ENCODE assay signal across 33 cellular contexts in genomic region chr3:55427739-55428138, GRCh38. TPM values are rescaled to one million over a fixed set of nuclear protein-coding genes. Genes with fewer than 3 reads are reported as not detected.
"Had no signal": no experiment of that assay in that cellular context is flagged by ENCODE, and none has a peak within 500 bp of the region (broad histone marks: within the 10 kb centered on the region; RNA-seq: fewer than 3 reads in every experiment).

No MANE protein-coding gene starts in this region.

- H3K27me3 ChIP-seq: brain microvascular endothelial cell, MG63, SJSA1 had no signal

- H3K9ac ChIP-seq: SK-N-SH had no signal

- H3K27ac ChIP-seq: brain microvascular endothelial cell, SJSA1, WERI-Rb-1 had no signal

- H3K4me1 ChIP-seq: SJSA1 had no signal

- H3K4me2 ChIP-seq: SK-N-SH had no signal

- ATAC-seq: activated CD8-positive, alpha-beta T cell treated with anti-CD3 and anti-CD28 coated beads for 36 hours; activated T-cell treated with anti-CD3 and anti-CD28 coated beads, Interleukin-2, amount 50 U/mL, for 72 hours; activated T-helper 17 cell treated with anti-CD3 and anti-CD28 coated beads, Interleukin-2, amount 50 U/mL, for 72 hours had no signal

- H3K36me3 ChIP-seq: brain microvascular endothelial cell, MG63, SJSA1, WERI-Rb-1 had no signal

- DNase-seq: activated CD4-positive, alpha-beta T cell treated with anti-CD3 and anti-CD28 coated beads for 1 hour; activated CD4-positive, alpha-beta T cell treated with anti-CD3 and anti-CD28 coated beads for 48 hours; activated CD4-positive, CD25-positive, alpha-beta regulatory T cell; activated CD8-positive, alpha-beta T cell treated with anti-CD3 and anti-CD28 coated beads for 36 hours; activated effector memory CD4-positive, alpha-beta T cell treated with anti-CD3 and anti-CD28 coated beads, Interleukin-2, amount 50 U/mL, for 16 hours; activated naive CD4-positive, alpha-beta T cell; activated naive CD4-positive, alpha-beta T cell treated with anti-CD3 and anti-CD28 coated beads, Interleukin-2, amount 50 U/mL, for 16 hours; activated naive CD8-positive, alpha-beta T cell treated with anti-CD3 and anti-CD28 coated beads for 36 hours; activated T-cell treated with anti-CD3 and anti-CD28 coated beads, Interleukin-2, amount 50 U/mL, for 1 hour; activated T-cell treated with anti-CD3 and anti-CD28 coated beads, Interleukin-2, amount 50 U/mL, for 72 hours; amniotic stem cell; aorta; brain microvascular endothelial cell; central memory CD4-positive, alpha-beta T cell; Karpas-422; KBM-7; MG63; MV-4-11; NCI-H1092; NCI-H1436 treated with DMSO at 0.1 percent for 48 hours; NCI-H187; NCI-H2029 treated with DMSO at 0.1 percent for 48 hours; NCI-H2107; NCI-H2171; NCI-H510A; NCI-H748 treated with DMSO at 0.1 percent for 48 hours; NK-92 treated with Interleukin-12 subunit alpha and Interleukin-12 subunit beta, amount 100 ng/mL, for 24 hours; Right ventricle myocardium superior; SK-N-SH; WERI-Rb-1 had no signal

- H3K4me3 ChIP-seq: MG63, SJSA1 had no signal

- H3K9me3 ChIP-seq: MG63, SJSA1, SK-N-SH had no signal

RNA-seq across cellular contexts. Expression of gene WNT5A, which starts 59.4 kb away (rescaled TPM):
- total RNA-seq: activated CD8-positive, alpha-beta memory T cell treated with anti-CD3 and anti-CD28 coated beads for 36 hours; activated CD8-positive, alpha-beta T cell treated with anti-CD3 and anti-CD28 coated beads for 36 hours; activated naive CD8-positive, alpha-beta T cell treated with anti-CD3 and anti-CD28 coated beads for 36 hours; activated T-helper 17 cell treated with anti-CD3 and anti-CD28 coated beads, Interleukin-2, amount 50 U/mL, for 72 hours had no signal
